In genomic region chr17:64449545-64449944, GRCh38 we compare ENCODE assay signal across 12 cellular contexts. TPM values are rescaled to one million over a fixed set of nuclear protein-coding genes. Genes with fewer than 3 reads are reported as not detected.
DNase-seq lines count a peak whose midpoint lies in the region; ATAC-seq and TF ChIP-seq lines count a peak whose summit lies in the region.
"Had no signal": no experiment of that assay in that cellular context is flagged by ENCODE, and none has a peak within 500 bp of the region (broad histone marks: within the 10 kb centered on the region; RNA-seq: fewer than 3 reads in every experiment).

No MANE protein-coding gene starts in this region.

- POLR2A ChIA-PET in PC-9 (lab: Charles Lee; ENCODE audit: unreplicated experiment) = interaction anchor here (0.6 kb wide), 1 partner anchor 30 kb away, joined by 4 read pairs; no protein-coding TSS in a partner anchor

- H3K27ac ChIP-seq in PC-9 (peak overlapping the region; percentile 98), psoas muscle (peak overlapping the region; percentile 66), hepatocyte (no peak overlapping the region), testis (no peak overlapping the region)

- TSS peak; percentile 76 for BruUV-seq in PC-9 (replicated peaks; lab: Mats Ljungman, UMichigan)

- no peaks in the 10 kb centered on the region for H3K27me3 ChIP-seq in PC-9 (ENCODE audit: insufficient read depth, low read depth)
- no peaks in the 10 kb centered on the region for H3K27me3 ChIP-seq in psoas muscle (ENCODE audit: insufficient read depth in 3 of 3, low read length in 2 of 3)
- H3K27me3 ChIP-seq in hepatocyte = no peaks in the 10 kb centered on the region
- H3K27me3 ChIP-seq in testis = no peaks in the 10 kb centered on the region
- H3K27me3 ChIP-seq: pancreas had no signal

- H3K4me1 ChIP-seq in PC-9 (replicated peaks; ENCODE audit: insufficient read depth) = peaks cover 37% of the 10 kb centered on the region
- no peaks in the 10 kb centered on the region for H3K4me1 ChIP-seq in psoas muscle
- no peaks in the 10 kb centered on the region for H3K4me1 ChIP-seq in hepatocyte (ENCODE audit: insufficient read depth)
- H3K4me1 ChIP-seq in testis = no peaks in the 10 kb centered on the region
- H3K4me1 ChIP-seq: pancreas had no signal

- peak in 1 of 2 experiments; percentile 42 for DNase-seq in PC-9
- DNase-seq in psoas muscle = no peak
- DNase-seq in hepatocyte (ENCODE audit: low spot score) = no peak
- no peak for DNase-seq in KG1 (lab: John Stamatoyannopoulos, UW)
- DNase-seq in testis = no peak
- DNase-seq: activated effector memory CD4-positive, alpha-beta T cell treated with Interleukin-2 at 50 U/mL for 16 hours; NCI-H526 treated with DMSO at 0.1 percent for 48 hours had no signal

- intact Hi-C loops in PC-9 (cut with micrococcal nuclease; ENCODE audit: unreplicated experiment) (no loop called here), psoas muscle (cut with DNase I) (no loop called here), testis (cut with DNase I; ENCODE audit: low total_unique reads) (no loop called here)

- 73 to 92% (median 76%) methylated on average over 3 of the region's 3 CpGs for WGBS in psoas muscle, 3 donors
- 90% methylated on average over 3 of the region's 3 CpGs for WGBS in hepatocyte (ENCODE audit: low lambda C conversion rate, missing lambda C conversion rate)
- 63 to 66% methylated on average over 3 of the region's 3 CpGs for WGBS in testis, 2 donors

- H3F3A ChIP-seq in PC-9 (ENCODE audit: insufficient read depth, low read depth) = peaks cover 30% of the 10 kb centered on the region

- CTCF ChIA-PET in PC-9 (lab: Charles Lee) = interaction anchor here (0.5 to 0.8 kb wide), 4 partner anchors 32 to 677 kb away, joined by 3 to 5 read pairs (median 3); partner anchors contain the start of gene CEP95

- no peaks in the 10 kb centered on the region for H3K9me2 ChIP-seq in PC-9 (ENCODE audit: insufficient read depth)
- no peaks in the 10 kb centered on the region for H3K9me2 ChIP-seq in hepatocyte (replicated peaks; ENCODE audit: insufficient read depth)

- H3K36me3 ChIP-seq in PC-9 (ENCODE audit: low read depth) (peaks cover 21% of the 10 kb centered on the region), psoas muscle (ENCODE audit: insufficient read depth in 1 of 2, low read depth in 1 of 2) (no peaks in the 10 kb centered on the region), hepatocyte (replicated peaks; ENCODE audit: insufficient read depth, low read depth) (no peaks in the 10 kb centered on the region), testis (ENCODE audit: low read depth, missing control alignments) (no peaks in the 10 kb centered on the region)
- H3K36me3 ChIP-seq: pancreas had no signal

- H3K4me3 ChIP-seq in GM08714 (ENCODE audit: low read length) (peak overlapping the region; percentile 42; the same call in 1 of the 2 replicates), PC-9 (peak overlapping the region; percentile 55), psoas muscle (peak overlapping the region; percentile 35), hepatocyte (no peak overlapping the region), testis (no peak overlapping the region)

- H4K20me1 ChIP-seq in PC-9 (ENCODE audit: insufficient read depth) = no peaks in the 10 kb centered on the region
- no peaks in the 10 kb centered on the region for H4K20me1 ChIP-seq in hepatocyte (ENCODE audit: insufficient read depth, poor library complexity, severe bottlenecking)

- H3K9me3 ChIP-seq in PC-9 (ENCODE audit: insufficient read depth, low read depth) = no peaks in the 10 kb centered on the region; the same call in 1 of the 2 replicates
- no peaks in the 10 kb centered on the region for H3K9me3 ChIP-seq in psoas muscle
- H3K9me3 ChIP-seq in hepatocyte (ENCODE audit: low read depth) = no peaks in the 10 kb centered on the region
- no peaks in the 10 kb centered on the region for H3K9me3 ChIP-seq in testis
- H3K9me3 ChIP-seq: pancreas had no signal

- H3K79me2 ChIP-seq in PC-9 (ENCODE audit: low read depth) (peaks cover 15% of the 10 kb centered on the region), hepatocyte (no peaks in the 10 kb centered on the region)

- ATAC-seq in esophagus mucosa = peak; percentile 29
- no peak for ATAC-seq in psoas muscle
- ATAC-seq in HG03095 (IDR thresholded peaks at IDR 0.05; ENCODE audit: unreplicated experiment) = no peak

- H2AFZ ChIP-seq in PC-9 (peak overlapping the region; percentile 67; the same call in 1 of the 2 replicates), hepatocyte (no peak overlapping the region)

- TF ChIP-seq CTCF in PC-9 (conservative IDR thresholded peaks at IDR 0.05) = no peak
- no peak for TF ChIP-seq CTCF in psoas muscle (IDR thresholded peaks at IDR 0.05)
- TF ChIP-seq CTCF in hepatocyte (IDR thresholded peaks at IDR 0.05; ENCODE audit: poor library complexity) = no peak
- no peak for TF ChIP-seq CTCF in testis (IDR thresholded peaks at IDR 0.05)

- no peak for TF ChIP-seq POLR2A in testis (IDR thresholded peaks at IDR 0.05)

- peak overlapping the region; percentile 87 for H3K4me2 ChIP-seq in PC-9
- no peak overlapping the region for H3K4me2 ChIP-seq in hepatocyte

RNA-seq across cellular contexts. Expression of gene MILR1, which starts 0.6 kb away (rescaled TPM):
- total RNA-seq in PC-9 (2021) = 22.9 and 25.6 TPM in 2 replicates
- total RNA-seq in esophagus mucosa = 3.5 TPM
- total RNA-seq in psoas muscle = 1 to 10 TPM in 3 of 4 donors, under 1 TPM in 1; 0.95 to 1.3 (median 1.1) TPM
- polyA plus RNA-seq in psoas muscle = 1 to 10 TPM in 2 of 3 donors, under 1 TPM in 1; 0.61 to 1.2 (median 1.1) TPM
- total RNA-seq in hepatocyte = 0.47 TPM in 1 of 2 replicates, not detected in the other
- 0.47 and 0.62 TPM in 2 replicates for polyA plus RNA-seq in hepatocyte
- 1 to 10 TPM; 3.1 to 5.5 TPM for total RNA-seq in testis
- 3.7 TPM for polyA plus RNA-seq in testis (ENCODE audit: insufficient read depth, low read depth, low replicate concordance)

RNA-seq across cellular contexts. Expression of gene POLG2, which starts 47.3 kb away (rescaled TPM):
- 23.3 and 32.7 TPM in 2 replicates for total RNA-seq in PC-9 (2021)
- total RNA-seq in esophagus mucosa = 4.7 TPM
- total RNA-seq in psoas muscle = 1 to 10 TPM; 4.5 to 8.1 (median 6.1) TPM
- 10 to 100 TPM in 1 of 3 donors, 1 to 10 TPM in 2; 4.1 to 12.2 (median 9.4) TPM for polyA plus RNA-seq in psoas muscle
- total RNA-seq in hepatocyte = 8.1 and 8.3 TPM in 2 replicates
- 9.7 and 18.5 TPM in 2 replicates for polyA plus RNA-seq in hepatocyte
- 10 to 100 TPM; 19.0 to 29.7 TPM for total RNA-seq in testis
- 47.1 TPM for polyA plus RNA-seq in testis (ENCODE audit: insufficient read depth, low read depth, low replicate concordance)

RNA-seq across cellular contexts. Expression of gene DDX5, which starts 56.5 kb away (rescaled TPM):
- total RNA-seq in PC-9 (2021) (375 and 402 TPM in 2 replicates), esophagus mucosa (351 TPM), psoas muscle (100 to 1,000 TPM; 168 to 497 (median 345) TPM), hepatocyte (786 and 790 TPM in 2 replicates), testis (100 to 1,000 TPM; 557 to 697 TPM)
- polyA plus RNA-seq in psoas muscle (100 to 1,000 TPM; 122 to 272 (median 135) TPM), hepatocyte (513 and 519 TPM in 2 replicates), testis (ENCODE audit: insufficient read depth, low read depth, low replicate concordance) (516 TPM)

RNA-seq across cellular contexts. Expression of gene CEP95, which starts 57.2 kb away (rescaled TPM):
- total RNA-seq in PC-9 (2021) (56.0 and 57.2 TPM in 2 replicates), esophagus mucosa (16.2 TPM), psoas muscle (10 to 100 TPM in 3 of 4 donors, 1 to 10 TPM in 1; 9.3 to 21.7 (median 11.6) TPM), hepatocyte (38.6 and 42.8 TPM in 2 replicates), testis (10 to 100 TPM; 73.6 to 93.5 TPM)
- polyA plus RNA-seq in psoas muscle (10 to 100 TPM; 15.7 to 17.4 (median 17.1) TPM), hepatocyte (25.8 and 29.3 TPM in 2 replicates), testis (ENCODE audit: insufficient read depth, low read depth, low replicate concordance) (54.1 TPM)

RNA-seq across cellular contexts. Expression of gene PECAM1, which starts 58.9 kb away (rescaled TPM):
- total RNA-seq in PC-9 (2021) (0.80 and 1.5 TPM in 2 replicates), esophagus mucosa (32.3 TPM), psoas muscle (100 to 1,000 TPM in 2 of 4 donors, 10 to 100 TPM in 2; 71.9 to 117 (median 105) TPM), hepatocyte (2.8 and 8.2 TPM in 2 replicates), testis (10 to 100 TPM in 1 of 2 donors, 1 to 10 TPM in 1; 7.7 to 14.7 TPM)
- polyA plus RNA-seq in psoas muscle (10 to 100 TPM; 21.0 to 40.5 (median 29.6) TPM), hepatocyte (1.7 and 2.3 TPM in 2 replicates), testis (ENCODE audit: insufficient read depth, low read depth, low replicate concordance) (33.0 TPM)
- total RNA-seq: IMR-90 had no signal
- polyA plus RNA-seq: IMR-90 had no signal

Comparison
In these comparisons a context has a peak if more than half of its experiments do, and no peak if none do; other contexts are left out.
1. H3K4me3 ChIP-seq: peak in GM08714 (single experiment), PC-9 (single experiment) and psoas muscle (single experiment); none in hepatocyte (single experiment) and testis (0 of 2).
2. H3K27ac ChIP-seq: peak in PC-9 (single experiment) and psoas muscle (single experiment); none in hepatocyte (single experiment) and testis (0 of 2).